ENCODE assay signal across 8 cellular contexts in the genomic region with DNA sequence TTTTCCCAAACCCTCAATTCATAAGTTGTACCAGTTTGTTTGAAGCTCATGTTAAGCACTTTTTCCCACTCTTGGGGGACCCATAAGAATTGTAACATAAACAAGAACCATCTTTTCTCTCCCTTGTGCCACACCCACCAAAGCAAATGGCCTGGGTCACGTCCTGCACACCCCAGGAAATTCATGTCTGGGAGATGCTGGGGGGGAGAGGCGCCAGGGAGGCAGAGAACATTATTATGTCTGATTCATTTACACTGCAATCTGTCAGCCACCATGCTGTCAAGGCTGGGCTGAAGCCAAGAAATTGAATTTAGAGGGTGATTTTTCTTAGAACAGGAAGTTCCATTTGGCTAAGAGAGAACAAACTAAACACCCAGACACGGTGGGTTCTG. TPM values are rescaled to one million over a fixed set of nuclear protein-coding genes. Genes with fewer than 3 reads are reported as not detected.
A peak's percentile ranks its signal among the peaks of the same experiment; 100 is the strongest.
DNase-seq lines count a peak whose midpoint lies in the region; ATAC-seq and TF ChIP-seq lines count a peak whose summit lies in the region.

No MANE protein-coding gene starts in this region.

- POLR2A ChIA-PET in BJ (lab: Charles Lee) = no interaction called here

- ATAC-seq in HG02759 (IDR thresholded peaks at IDR 0.05; ENCODE audit: unreplicated experiment) (no peak), HG02588 (IDR thresholded peaks at IDR 0.05; ENCODE audit: unreplicated experiment) (no peak)
- no peak for ATAC-seq in activated T-cell treated with anti-CD3 and anti-CD28 coated beads, Interleukin-2, amount 50 U/mL, for 4 hours

- H3K4me1 ChIP-seq in duodenal mucosa (ENCODE audit: control insufficient read depth in 1 of 2, insufficient read depth in 2 of 2, low read length in 2 of 2) = peaks cover 16 to 20% of the 10 kb centered on the region in 2 donors

- no peak overlapping the region for H3K4me3 Mint-ChIP-seq in activated T-cell treated with anti-CD3 and anti-CD28 coated beads, Interleukin-2, amount 50 U/mL, for 4 hours

- H3K27ac ChIP-seq in duodenal mucosa (ENCODE audit: low read depth, low read length) = peak overlapping the region; percentile 2

- no peak for TF ChIP-seq CTCF in BJ (IDR thresholded peaks at IDR 0.05; ENCODE audit: insufficient read depth, low read depth, low read length)

- no peaks in the 10 kb centered on the region for H3K9me3 ChIP-seq in duodenal mucosa (ENCODE audit: control insufficient read depth in 1 of 2, low read length in 2 of 2)

- H3K27me3 ChIP-seq in BJ (ENCODE audit: control insufficient read depth, insufficient read depth, low read length) (no peaks in the 10 kb centered on the region), duodenal mucosa (ENCODE audit: control insufficient read depth in 1 of 2, insufficient read depth in 2 of 2, low read length in 2 of 2) (no peaks in the 10 kb centered on the region)

- DNase-seq in BJ (ENCODE audit: low read depth) = peak; percentile 42
- peak; percentile 87 to 88 for DNase-seq in NCI-H446 (lab: John Stamatoyannopoulos, UW)
- DNase-seq in occipital lobe (lab: John Stamatoyannopoulos, UW) = peak; percentile 14
- DNase-seq in NCI-H2196 (lab: John Stamatoyannopoulos, UW; ENCODE audit: unreplicated experiment) = no peak
- DNase-seq in activated T-cell treated with anti-CD3 and anti-CD28 coated beads, Interleukin-2, amount 50 U/mL, for 4 hours = no peak

- H3K4me1 Mint-ChIP-seq in activated T-cell treated with anti-CD3 and anti-CD28 coated beads, Interleukin-2, amount 50 U/mL, for 4 hours (ENCODE audit: low read depth) = no peaks in the 10 kb centered on the region

- H3K9me3 Mint-ChIP-seq in activated T-cell treated with anti-CD3 and anti-CD28 coated beads, Interleukin-2, amount 50 U/mL, for 4 hours = no peaks in the 10 kb centered on the region

- H3K9ac ChIP-seq in duodenal mucosa (ENCODE audit: low read depth in 1 of 2, low read length in 2 of 2) = no peak overlapping the region

- H3K27me3 Mint-ChIP-seq in activated T-cell treated with anti-CD3 and anti-CD28 coated beads, Interleukin-2, amount 50 U/mL, for 4 hours (ENCODE audit: low read depth) = no peaks in the 10 kb centered on the region

- H3K4me3 ChIP-seq in BJ (ENCODE audit: low read depth, low read length) = no peak overlapping the region
- H3K4me3 ChIP-seq in duodenal mucosa (ENCODE audit: low read depth in 1 of 2, low read length in 2 of 2) = no peak overlapping the region

- peaks cover 4% of the 10 kb centered on the region for H3K36me3 Mint-ChIP-seq in activated T-cell treated with anti-CD3 and anti-CD28 coated beads, Interleukin-2, amount 50 U/mL, for 4 hours (ENCODE audit: insufficient read depth)

- CTCF ChIA-PET in BJ (lab: Yijun Ruan, JAX) = interaction anchor here (0.8 to 18.3 kb wide), 12 partner anchors 28 to 258 kb away, joined by 3 to 495 read pairs (median 5); no protein-coding TSS in a partner anchor

- H3K36me3 ChIP-seq in BJ (ENCODE audit: control insufficient read depth, insufficient read depth, low read length) = peaks cover 36% of the 10 kb centered on the region
- H3K36me3 ChIP-seq in duodenal mucosa (ENCODE audit: control insufficient read depth in 1 of 2, insufficient read depth in 2 of 2, low read length in 2 of 2) = peaks cover 4 to 27% of the 10 kb centered on the region in 2 donors

RNA-seq across cellular contexts. Expression of gene IPO9, which starts 37.2 kb away (rescaled TPM):
- polyA plus RNA-seq in BJ (2011; rRNA removed) = 48.2 and 49.5 TPM in 2 replicates
- 22.8 and 28.6 TPM in 2 replicates for polyA minus RNA-seq in BJ (2011; rRNA and poly(A)+ RNA removed)
- 36.2 TPM for total RNA-seq in occipital lobe
- total RNA-seq in activated T-cell treated with anti-CD3 and anti-CD28 coated beads, Interleukin-2, amount 50 U/mL, for 4 hours = 10 to 100 TPM; 45.4 to 48.3 (median 46.9) TPM

Comparison
In these comparisons a context has a peak if more than half of its experiments do, and no peak if none do; other contexts are left out.
1. DNase-seq: peak in BJ (single experiment), NCI-H446 (2 of 2) and occipital lobe (single experiment); none in NCI-H2196 (single experiment) and activated T-cell treated with anti-CD3 and anti-CD28 coated beads, Interleukin-2, amount 50 U/mL, for 4 hours (single experiment).